23 cellular contexts compared by ENCODE assay signal in the genomic region with DNA sequence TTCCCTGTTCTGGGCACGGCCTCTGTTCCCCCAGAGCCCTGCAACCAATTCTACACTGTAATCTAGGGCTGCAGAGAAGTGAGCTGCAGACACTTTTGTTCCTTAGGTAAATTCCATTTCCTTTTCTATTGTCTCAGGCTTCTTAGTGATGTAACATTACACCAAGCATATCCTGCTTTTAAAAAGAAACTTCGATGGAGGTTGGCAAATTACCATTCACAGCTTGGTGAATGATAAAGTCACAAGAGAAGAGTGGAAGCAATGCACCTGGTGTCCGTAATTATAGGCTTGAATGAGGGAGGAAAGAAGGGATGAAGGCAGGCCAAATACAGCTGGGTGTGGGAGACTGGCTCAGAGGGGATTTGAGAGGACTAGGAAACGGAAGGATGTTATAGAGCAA.
DNase-seq lines count a peak whose midpoint lies in the region; ATAC-seq, FAIRE-seq and TF ChIP-seq lines count a peak whose summit lies in the region.
"Had no signal": no experiment of that assay in that cellular context is flagged by ENCODE, and none has a peak within 500 bp of the region (broad histone marks: within the 10 kb centered on the region; RNA-seq: fewer than 3 reads in every experiment).

No MANE protein-coding gene starts in this region.

- H2BK15ac ChIP-seq in H9 (ENCODE audit: low read depth, low read length) = no peak overlapping the region

- H2AFZ ChIP-seq in H9 (ENCODE audit: low read length) = no peak overlapping the region
- H2AFZ ChIP-seq: GM23248 had no signal

- ATAC-seq in GM18868 (IDR thresholded peaks at IDR 0.05; ENCODE audit: unreplicated experiment) (no peak), HG02852 (IDR thresholded peaks at IDR 0.05; ENCODE audit: unreplicated experiment) (no peak), HG02870 (IDR thresholded peaks at IDR 0.05; ENCODE audit: unreplicated experiment) (no peak)

- H3K4me2 ChIP-seq in H9 (ENCODE audit: insufficient read depth, insufficient read length, low read length) = no peak overlapping the region

- H2BK5ac ChIP-seq in H9 (ENCODE audit: insufficient read length, low read length) = no peak overlapping the region

- no peak overlapping the region for H2BK12ac ChIP-seq in H9 (ENCODE audit: insufficient read length, low read depth, low read length)

- no peak overlapping the region for H4K91ac ChIP-seq in H9 (ENCODE audit: insufficient read length, low read depth, low read length)

- peaks cover 6% of the 10 kb centered on the region for H3K9me3 ChIP-seq in H9 (ENCODE audit: control insufficient read depth, low read depth, low read length)
- H3K9me3 ChIP-seq: tibial nerve had no signal

- H2BK120ac ChIP-seq in H9 (ENCODE audit: low read depth, low read length, poor library complexity, severe bottlenecking) = no peak overlapping the region

- no peak overlapping the region for H3K14ac ChIP-seq in H9 (ENCODE audit: insufficient read depth, low read length)

- H3K27ac Mint-ChIP-seq in H9 (peak overlapping the region; percentile 68 to 95 (median 86)), endothelial cell (ENCODE audit: unreplicated experiment) (peak overlapping the region; percentile 95)
- H3K27ac Mint-ChIP-seq: activated CD4-positive, alpha-beta memory T cell treated with anti-CD3 and anti-CD28 coated beads for 36 hours; CD14-positive monocyte; dendritic cell treated with granulocyte-macrophage colony-stimulating factor and Interleukin-4, amounts not matched to agents 40 ng/mL and 50 ng/mL, for 4 days; stimulated activated naive CD8-positive, alpha-beta T cell treated with anti-CD3 and anti-CD28 coated beads, Interleukin-15, Interleukin-2, amounts not matched to agents 100 ng/mL and 50 ng/mL, for 24 hours had no signal

- H3K9me3 Mint-ChIP-seq in H9 (peaks cover 11 to 14% of the 10 kb centered on the region in 2 experiments), endothelial cell (ENCODE audit: unreplicated experiment) (peaks cover 10% of the 10 kb centered on the region)
- H3K9me3 Mint-ChIP-seq: activated CD4-positive, alpha-beta memory T cell treated with anti-CD3 and anti-CD28 coated beads for 36 hours; stimulated activated naive CD8-positive, alpha-beta T cell treated with anti-CD3 and anti-CD28 coated beads, Interleukin-15, Interleukin-2, amounts not matched to agents 100 ng/mL and 50 ng/mL, for 24 hours had no signal

- no peaks in the 10 kb centered on the region for H3K27me3 ChIP-seq in H9 (ENCODE audit: insufficient read depth, low read length)

- no peak overlapping the region for H4K8ac ChIP-seq in H9 (replicated peaks; ENCODE audit: insufficient read length, low read depth, low read length)

- no peak overlapping the region for H3K18ac ChIP-seq in H9 (ENCODE audit: insufficient read length, low read depth, low read length)

- H3T11ph ChIP-seq in H9 (ENCODE audit: low read length) = no peak overlapping the region

- peak; percentile 56 for DNase-seq in H9
- DNase-seq in NCI-H2029 (lab: John Stamatoyannopoulos, UW) = peak; percentile 42
- peak; percentile 1 for DNase-seq in NCI-H510A (lab: John Stamatoyannopoulos, UW)
- DNase-seq in endothelial cell (ENCODE audit: low spot score) = no peak
- DNase-seq in GM19239 (ENCODE audit: insufficient read length, low spot score) = no peak
- DNase-seq: activated CD4-positive, alpha-beta memory T cell treated with anti-CD3 and anti-CD28 coated beads for 36 hours; amniotic stem cell; foreskin fibroblast; GM23248; mammary epithelial cell; NCI-H526 treated with DMSO at 0.1 percent for 48 hours; occipital lobe; SIG-M5; stimulated activated CD4-positive, alpha-beta T cell treated with anti-CD3 and anti-CD28 coated beads, Interleukin-4, amount 100 ng/mL, for 1 hour; T-helper 1 cell had no signal

- H3K4me1 ChIP-seq in H9 (ENCODE audit: insufficient read depth, low read length) = peaks cover 24% of the 10 kb centered on the region
- H3K4me1 ChIP-seq: tibial nerve had no signal

- H3K23ac ChIP-seq in H9 (ENCODE audit: insufficient read length, low read depth, low read length) = no peak overlapping the region

- TF ChIP-seq CTCF in H9 (conservative IDR thresholded peaks at IDR 0.05) = no peak
- TF ChIP-seq CTCF in endothelial cell (IDR thresholded peaks at IDR 0.05; ENCODE audit: unreplicated experiment) = no peak

- no peak overlapping the region for H3K9ac ChIP-seq in H9 (ENCODE audit: extremely low read depth, insufficient read length, low read length)
- H3K9ac ChIP-seq: GM23248 had no signal

- H3K27me3 Mint-ChIP-seq in H9 (ENCODE audit: low read depth) (no peaks in the 10 kb centered on the region), endothelial cell (ENCODE audit: unreplicated experiment) (peaks cover 8% of the 10 kb centered on the region)

- H4K20me1 ChIP-seq in H9 (ENCODE audit: control insufficient read depth, insufficient read depth, insufficient read length) = no peaks in the 10 kb centered on the region

- no peak overlapping the region for H3K4ac ChIP-seq in H9 (ENCODE audit: low read depth, low read length)

- no peak overlapping the region for H3K56ac ChIP-seq in H9 (ENCODE audit: insufficient read length, low read depth, low read length)

- peak overlapping the region; percentile 50 for H3K27ac ChIP-seq in H9 (ENCODE audit: insufficient read length, low read depth, low read length)
- H3K27ac ChIP-seq: GM23248, tibial nerve, VCaP had no signal

- H4K5ac ChIP-seq in H9 (ENCODE audit: insufficient read length, low read depth, low read length) = no peak overlapping the region

- no peaks in the 10 kb centered on the region for H3K79me2 ChIP-seq in H9 (ENCODE audit: insufficient read depth, low read length)

- H2BK20ac ChIP-seq in H9 (ENCODE audit: low read depth, low read length, poor library complexity, severe bottlenecking) = no peak overlapping the region

- no peaks in the 10 kb centered on the region for H3K23me2 ChIP-seq in H9 (ENCODE audit: insufficient read length, low read depth, low read length, poor library complexity, severe bottlenecking)

- no peaks in the 10 kb centered on the region for H3K79me1 ChIP-seq in H9 (ENCODE audit: insufficient read depth, low read depth, low read length, poor library complexity, severe bottlenecking)

- H3K4me3 Mint-ChIP-seq in H9 (peak overlapping the region in 1 of 2 experiments; percentile 27; a peak in 3 of 5 replicates), endothelial cell (ENCODE audit: unreplicated experiment) (peak overlapping the region; percentile 34)
- H3K4me3 Mint-ChIP-seq: activated CD4-positive, alpha-beta memory T cell treated with anti-CD3 and anti-CD28 coated beads for 36 hours; CD14-positive monocyte; dendritic cell treated with granulocyte-macrophage colony-stimulating factor and Interleukin-4, amounts not matched to agents 40 ng/mL and 50 ng/mL, for 4 days; stimulated activated naive CD8-positive, alpha-beta T cell treated with anti-CD3 and anti-CD28 coated beads, Interleukin-15, Interleukin-2, amounts not matched to agents 100 ng/mL and 50 ng/mL, for 24 hours had no signal

- FAIRE-seq in GM19239 (lab: Jason Lieb, UNC) = no peak

- no CpG with 5 or more reads among the region's 4 CpGs for WGBS in H9 (ENCODE audit: extremely low coverage, insufficient read length, low lambda C conversion rate)

- H2AK5ac ChIP-seq in H9 (ENCODE audit: insufficient read length, low read length) = no peak overlapping the region

- H3K4me1 Mint-ChIP-seq in H9 (peaks cover 44 to 52% of the 10 kb centered on the region in 2 experiments), endothelial cell (ENCODE audit: unreplicated experiment) (peaks cover 28% of the 10 kb centered on the region)

- peaks cover 0 to 10% (median 9%) of the 10 kb centered on the region in 3 experiments; a peak in 5 of 7 replicates for H3K36me3 Mint-ChIP-seq in H9 (ENCODE audit: insufficient read depth in 1 of 3, low read depth in 3 of 3)
- no peaks in the 10 kb centered on the region for H3K36me3 Mint-ChIP-seq in endothelial cell (ENCODE audit: low read depth, unreplicated experiment)
- H3K36me3 Mint-ChIP-seq: activated CD4-positive, alpha-beta memory T cell treated with anti-CD3 and anti-CD28 coated beads for 36 hours; CD14-positive monocyte had no signal

Comparison
In these comparisons a context has a peak if more than half of its experiments do, and no peak if none do; other contexts are left out.
1. DNase-seq: peak in H9 (single experiment), NCI-H2029 (single experiment) and NCI-H510A (single experiment); none in endothelial cell (single experiment) and GM19239 (single experiment).